5 cellular contexts compared by ENCODE assay signal in genomic region chr2:67158718-67159117, GRCh38.
"Had no signal": no experiment of that assay in that cellular context is flagged by ENCODE, and none has a peak within 500 bp of the region (broad histone marks: within the 10 kb centered on the region; RNA-seq: fewer than 3 reads in every experiment).

No MANE protein-coding gene starts in this region.

- H3K27ac ChIP-seq: HL-60 had no signal

- H3K4me3 ChIP-seq: K562 had no signal

- DNase-seq: KBM-7, KG1 had no signal

- ATAC-seq: HepG2, K562 had no signal
